8 cellular contexts compared by ENCODE assay signal in genomic region chr14:52067873-52068740, GRCh38. TPM values are rescaled to one million over a fixed set of nuclear protein-coding genes. Genes with fewer than 3 reads are reported as not detected.
DNase-seq lines count a peak whose midpoint lies in the region; ATAC-seq, FAIRE-seq and TF ChIP-seq lines count a peak whose summit lies in the region.

No MANE protein-coding gene starts in this region.

- POLR2A ChIA-PET in H1 (lab: Charles Lee; ENCODE audit: partially characterized antibody), result interaction anchor here (0.8 to 2.5 kb wide), 5 partner anchors 13 to 57 kb away, joined by 3 to 6 read pairs (median 3); no protein-coding TSS in a partner anchor

- no peak overlapping the region for H4K91ac ChIP-seq in H1 (replicated peaks; ENCODE audit: insufficient read length, low read length)

- H3K79me1 ChIP-seq in H1 (ENCODE audit: low read depth, low read length), result no peaks in the 10 kb centered on the region

- H3K56ac ChIP-seq in H1 (replicated peaks; ENCODE audit: insufficient read length, low read depth, low read length), result peak overlapping the region; percentile 12

- peak overlapping the region; percentile 22; the same call in 1 of the 2 replicates for H4K8ac ChIP-seq in H1 (ENCODE audit: extremely low read depth, insufficient read depth, low read length)

- peak overlapping the region in 2 of 4 experiments; percentile 31 to 53; a peak in 4 of 7 replicates for H3K9ac ChIP-seq in H1 (replicated peaks in 1 of 4; ENCODE audit: extremely low read depth in 1 of 4, low read depth in 3 of 4, low read length in 3 of 4)

- H3K27ac ChIP-seq in Peyer's patch, result peak overlapping the region; percentile 10 to 88 (median 66)
- H3K27ac ChIP-seq in H1 (ENCODE audit: low read depth, low read length), result no peak overlapping the region
- peak overlapping the region in 1 of 2 donors; percentile 4 for H3K27ac ChIP-seq in aorta (ENCODE audit: low read depth in 1 of 2, low read length in 2 of 2)

- H3K36me3 ChIP-seq in Peyer's patch, result no peaks in the 10 kb centered on the region
- H3K36me3 ChIP-seq in H1 (ENCODE audit: control insufficient read depth in 2 of 4, insufficient read depth in 4 of 4, low read length in 3 of 4), result 0 out of 8 replicates have a peak, but pooled peaks cover 0 to 2% (median 0%) of the 10 kb centered on the region in 4 experiments
- no peaks in the 10 kb centered on the region for H3K36me3 ChIP-seq in mucosa of descending colon (ENCODE audit: low read depth)
- H3K36me3 ChIP-seq in aorta (ENCODE audit: control insufficient read depth in 1 of 2, insufficient read depth in 2 of 2, low read length in 1 of 2), result no peaks in the 10 kb centered on the region

- H3K4ac ChIP-seq in H1 (replicated peaks; ENCODE audit: insufficient read length, low read depth, low read length), result no peak overlapping the region

- DNase-seq in GM12865 (ENCODE audit: low read depth) (peak; percentile 9), Peyer's patch (peak in 1 of 3 donors; percentile 52), H1 (ENCODE audit: low read depth in 1 of 2, low spot score in 2 of 2) (peak in 1 of 2 experiments; percentile 77), mucosa of descending colon (peak; percentile 36 to 59 (median 58)), aorta (peak; percentile 53 to 82), OCI-M1 (lab: John Stamatoyannopoulos, UW) (no peak), amniotic stem cell (lab: John Stamatoyannopoulos, UW) (no peak)

- peak overlapping the region; percentile 88 for H3K18ac ChIP-seq in H1 (ENCODE audit: extremely low read depth, low read length)

- H4K5ac ChIP-seq in H1 (ENCODE audit: insufficient read length, low read depth, low read length), result peak overlapping the region; percentile 34

- intact Hi-C loops in mucosa of descending colon (cut with DNase I, micrococcal nuclease) (loop anchor here in 1 of 2 donors (10.0 kb wide), 1 partner anchor 73 kb away; no protein-coding TSS in a partner anchor), aorta (cut with DNase I) (no loop called here)

- TF ChIP-seq CTCF in GM12865 (IDR thresholded peaks at IDR 0.05; ENCODE audit: insufficient read depth, low read depth, low read length, missing control alignments) (no peak), Peyer's patch (IDR thresholded peaks at IDR 0.05) (no peak), H1 (IDR thresholded peaks at IDR 0.05; ENCODE audit: control extremely low read depth in 1 of 3, insufficient read depth in 1 of 3, low read depth in 1 of 3, low read length in 3 of 3) (no peak), mucosa of descending colon (IDR thresholded peaks at IDR 0.05) (no peak)

- H3K4me3 ChIP-seq in GM12865 (ENCODE audit: low read depth, low read length), result peak overlapping the region; percentile 35
- H3K4me3 ChIP-seq in Peyer's patch, result peak overlapping the region; percentile 42 to 71 (median 50)
- H3K4me3 ChIP-seq in H1 (ENCODE audit: extremely low read depth in 1 of 4, insufficient read depth in 2 of 4, low read depth in 3 of 4, low read length in 4 of 4), result peak overlapping the region; percentile 47 to 84 (median 76)
- peak overlapping the region; percentile 23 for H3K4me3 ChIP-seq in mucosa of descending colon
- H3K4me3 ChIP-seq in aorta (ENCODE audit: low read length in 2 of 2), result peak overlapping the region; percentile 37 to 39

- H2BK12ac ChIP-seq in H1 (ENCODE audit: low read depth, low read length), result no peak overlapping the region

- H2AK5ac ChIP-seq in H1 (ENCODE audit: low read depth, low read length), result no peak overlapping the region

- H3K79me2 ChIP-seq in H1 (ENCODE audit: control insufficient read depth in 1 of 2, insufficient read depth in 2 of 2, low read length in 2 of 2), result no peaks in the 10 kb centered on the region

- 1% methylated on average over 46 of the region's 56 CpGs; no CpG with 5 or more reads in 1 of the 2 experiments for WGBS in H1 (ENCODE audit: extremely low coverage in 1 of 2, insufficient coverage in 1 of 2, insufficient read length in 1 of 2, insufficient replicate concordance in 2 of 2, low coverage in 1 of 2, low lambda C conversion rate in 2 of 2, missing lambda C conversion rate in 1 of 2), 2 experiments
- 1% methylated on average over 55 to 56 of the region's 56 CpGs for WGBS in aorta, 2 donors

- H3K9me3 ChIP-seq in Peyer's patch, result no peaks in the 10 kb centered on the region
- no peaks in the 10 kb centered on the region for H3K9me3 ChIP-seq in H1 (ENCODE audit: insufficient read depth in 2 of 2, low read depth in 1 of 2, low read length in 1 of 2)
- no peaks in the 10 kb centered on the region for H3K9me3 ChIP-seq in mucosa of descending colon
- no peaks in the 10 kb centered on the region for H3K9me3 ChIP-seq in aorta (ENCODE audit: control insufficient read depth, low read length)

- peak; percentile 66 for ATAC-seq in mucosa of descending colon
- peak; percentile 58 for ATAC-seq in aorta (ENCODE audit: low FRiP score)
- no peak for ATAC-seq in GM19324 (IDR thresholded peaks at IDR 0.05; ENCODE audit: low FRiP score, unreplicated experiment)

- peaks cover 19% of the 10 kb centered on the region for H3K23me2 ChIP-seq in H1 (ENCODE audit: low read depth, low read length)

- peak overlapping the region; percentile 84 to 99 for H3K4me2 ChIP-seq in H1 (ENCODE audit: insufficient read depth in 1 of 2, low read depth in 2 of 2, low read length in 2 of 2)

- H3K4me1 ChIP-seq in Peyer's patch, result peaks cover 0 to 21% (median 12%) of the 10 kb centered on the region in 4 donors
- peaks cover 0 to 6% (median under 1%) of the 10 kb centered on the region in 4 experiments; a peak in 2 of 7 replicates for H3K4me1 ChIP-seq in H1 (replicated peaks in 1 of 4; ENCODE audit: control insufficient read depth in 3 of 4, insufficient read depth in 4 of 4, low read length in 3 of 4)
- H3K4me1 ChIP-seq in mucosa of descending colon (ENCODE audit: low read depth), result peaks cover 6% of the 10 kb centered on the region
- no peaks in the 10 kb centered on the region for H3K4me1 ChIP-seq in aorta (ENCODE audit: control insufficient read depth in 1 of 2, insufficient read depth in 2 of 2, low read length in 2 of 2)

- H3K27me3 ChIP-seq in Peyer's patch (peaks cover 0 to 11% of the 10 kb centered on the region in 2 donors), H1 (replicated peaks in 1 of 4; ENCODE audit: control insufficient read depth in 3 of 4, extremely low read depth in 1 of 4, insufficient read depth in 3 of 4, low read length in 3 of 4) (peaks cover 5 to 35% (median 30%) of the 10 kb centered on the region in 4 experiments), aorta (ENCODE audit: control insufficient read depth in 1 of 2, insufficient read depth in 2 of 2, low read length in 1 of 2) (no peaks in the 10 kb centered on the region)

- no peak for TF ChIP-seq EP300 in H1 (IDR thresholded peaks at IDR 0.05; ENCODE audit: borderline replicate concordance in 1 of 2, low read depth in 2 of 2, low read length in 2 of 2)

- no peak for TF ChIP-seq POLR2A in Peyer's patch (IDR thresholded peaks at IDR 0.05)
- no peak for TF ChIP-seq POLR2A in H1 (IDR thresholded peaks at IDR 0.05; ENCODE audit: control extremely low read depth in 1 of 2, low read depth in 2 of 2, low read length in 2 of 2)

- no peak overlapping the region for H2BK5ac ChIP-seq in H1 (ENCODE audit: low read depth, low read length)

- H3K23ac ChIP-seq in H1 (ENCODE audit: insufficient read length), result no peak overlapping the region

- no peak overlapping the region for H2BK20ac ChIP-seq in H1 (ENCODE audit: low read length)

- H3K14ac ChIP-seq in H1 (ENCODE audit: insufficient read length), result no peak overlapping the region

- peak overlapping the region; percentile 92 for H2AFZ ChIP-seq in H1 (ENCODE audit: low read length)

- FAIRE-seq in H1 (lab: Jason Lieb, UNC), result no peak

- peaks cover 0 to 2% of the 10 kb centered on the region in 2 experiments for H4K20me1 ChIP-seq in H1 (replicated peaks in 1 of 2; ENCODE audit: control insufficient read depth in 1 of 2, insufficient read depth in 2 of 2, low read length in 2 of 2)

- no peak overlapping the region for H2BK120ac ChIP-seq in H1 (replicated peaks; ENCODE audit: low read depth, low read length)

- 0 out of 2 replicates have a peak overlapping the region, but pooled peaks have one; percentile 40 for H2BK15ac ChIP-seq in H1 (ENCODE audit: low read length)

- no peak for TF ChIP-seq RAD21 in H1 (IDR thresholded peaks at IDR 0.05 in 1 of 2, conservative IDR thresholded peaks at IDR 0.05 in 1 of 2; ENCODE audit: low read depth in 2 of 2, low read length in 2 of 2)

- CTCF ChIA-PET in H1 (lab: Charles Lee; ENCODE audit: partially characterized antibody), result interaction anchor here (0.9 to 6.2 kb wide), 11 partner anchors 11 to 202 kb away, joined by 3 to 135 read pairs (median 6); no protein-coding TSS in a partner anchor

TF ChIP-seq in H1, 55 proteins besides CTCF, POLR2A, EP300 and RAD21 (continues in another document):
- TF ChIP-seq EZH2 (IDR thresholded peaks at IDR 0.05; ENCODE audit: low read depth, low read length, severe bottlenecking), result peak; percentile 71
- TF ChIP-seq POU5F1 (IDR thresholded peaks at IDR 0.05; ENCODE audit: low read depth, low read length), result no peak
- TF ChIP-seq EGR1 (IDR thresholded peaks at IDR 0.05; ENCODE audit: borderline replicate concordance, low read depth, low read length), result peak; percentile 86; the same call in 1 of the 2 replicates
- TF ChIP-seq HDAC2 (IDR thresholded peaks at IDR 0.05; ENCODE audit: borderline replicate concordance in 1 of 2, low read depth in 2 of 2, low read length in 2 of 2), result peak in 1 of 2 experiments; percentile 30; a peak in 1 of 4 replicates
- no peak for TF ChIP-seq ZNF274 (IDR thresholded peaks at IDR 0.05; ENCODE audit: borderline replicate concordance, extremely low read depth, low read length)
- no peak for TF ChIP-seq POLR2AphosphoS5 (IDR thresholded peaks at IDR 0.05; ENCODE audit: low read depth, low read length)
- TF ChIP-seq TAF7 (optimal IDR thresholded peaks at IDR 0.05; ENCODE audit: borderline replicate concordance, low read depth, low read length), result no peak
- no peak for TF ChIP-seq SRF (IDR thresholded peaks at IDR 0.05; ENCODE audit: low read depth, low read length)
- no peak for TF ChIP-seq SP1 (IDR thresholded peaks at IDR 0.05; ENCODE audit: low read depth, low read length)
- no peak for TF ChIP-seq FOSL1 (IDR thresholded peaks at IDR 0.05; ENCODE audit: insufficient read depth, low read depth, low read length)

RNA-seq across cellular contexts. Expression of gene NID2, which starts 0.8 kb away (rescaled TPM):
- total RNA-seq in Peyer's patch (10 to 100 TPM in 3 of 4 donors, 1 to 10 TPM in 1; 8.6 to 16.5 (median 11.5) TPM), mucosa of descending colon (10 to 100 TPM; 21.7 to 32.5 (median 28.8) TPM), aorta (10 to 100 TPM; 22.1 to 56.6 TPM)
- 6.1 and 6.9 TPM in 2 replicates for total RNA-seq in H1 (2021; fragmentation: NEBNext Ultra II Directional; extraction: Animal tissue kit (Norgen Biotek cat#: 25700))
- polyA plus RNA-seq in H1 (2011; rRNA removed) (12.6 and 16.5 TPM in 2 replicates), aorta (10 to 100 TPM in 1 of 2 donors, 1 to 10 TPM in 1; 2.8 to 30.9 TPM)
- 8.0 TPM for polyA plus RNA-seq in H1 (2011; cell fraction: cytosol; rRNA removed)
- polyA plus RNA-seq in H1 (2011; cell fraction: nucleus; rRNA removed), result 21.3 TPM
- 11.0 to 14.0 TPM (median 12.3 TPM) in 4 replicates for polyA plus RNA-seq in H1 (2012, experiment 1 of 2)
- 3.3 TPM for polyA plus RNA-seq in H1 (2012, experiment 2 of 2)
- 10.4 TPM for polyA plus RNA-seq in H1 (2013, experiment 1 of 2)
- polyA plus RNA-seq in H1 (2013, experiment 2 of 2), result 8.2 TPM
- 15.1 and 18.4 TPM in 2 replicates for polyA minus RNA-seq in H1 (2011; rRNA and poly(A)+ RNA removed)
- polyA minus RNA-seq in H1 (2011; cell fraction: cytosol; rRNA and poly(A)+ RNA removed), result 6.9 TPM
- polyA minus RNA-seq in H1 (2011; cell fraction: nucleus; rRNA and poly(A)+ RNA removed), result 12.1 TPM

Comparison
In these comparisons a context has a peak if more than half of its experiments do, and no peak if none do; other contexts are left out.
1. DNase-seq: peak in GM12865 (single experiment), mucosa of descending colon (3 of 3) and aorta (2 of 2); none in OCI-M1 (single experiment) and amniotic stem cell (single experiment).
2. H3K4me3 ChIP-seq: peak in every context shown above with its lines; median percentile 76 in H1; 50 in Peyer's patch; 38 in aorta; 35 in GM12865; 23 in mucosa of descending colon.